Comparison of ENCODE assay signal across 26 cellular contexts in genomic region chr5:1100652-1101574, GRCh38. TPM values are rescaled to one million over a fixed set of nuclear protein-coding genes. Genes with fewer than 3 reads are reported as not detected.
DNase-seq lines count a peak whose midpoint lies in the region; ATAC-seq, FAIRE-seq and TF ChIP-seq lines count a peak whose summit lies in the region.
"Had no signal": no experiment of that assay in that cellular context is flagged by ENCODE, and none has a peak within 500 bp of the region (broad histone marks: within the 10 kb centered on the region; RNA-seq: fewer than 3 reads in every experiment).

No MANE protein-coding gene starts in this region.

- TF ChIP-seq CTCF in GM23338 (conservative IDR thresholded peaks at IDR 0.05; ENCODE audit: low read depth in 2 of 2) (no peak), K562 (IDR thresholded peaks at IDR 0.05 in 2 of 3, conservative IDR thresholded peaks at IDR 0.05 in 1 of 3; ENCODE audit: insufficient read depth in 2 of 3, low read depth in 1 of 3, low read length in 3 of 3) (no peak)

- H3K27ac ChIP-seq in CD4-positive, CD25-positive, alpha-beta regulatory T cell (ENCODE audit: insufficient read depth, low read length, poor library complexity, severe bottlenecking): no peak overlapping the region
- H3K27ac ChIP-seq in GM23338 (ENCODE audit: low read depth) (peak overlapping the region; percentile 89; the same call in 1 of the 2 replicates), K562 (ENCODE audit: extremely low read depth, low read depth, low read length) (no peak overlapping the region), mesodermal cell (ENCODE audit: low read depth, low read length, severe bottlenecking) (peak overlapping the region; percentile 93)
- H3K27ac ChIP-seq: epithelial cell of prostate, VCaP had no signal

- no peaks in the 10 kb centered on the region for H3K9me1 ChIP-seq in K562 (ENCODE audit: control insufficient read depth, insufficient read depth, low read length)

- H3K9ac ChIP-seq in K562 (ENCODE audit: insufficient read depth in 1 of 2, low read depth in 2 of 2, low read length in 2 of 2): peak overlapping the region in 1 of 2 experiments; percentile 48; a peak in 1 of 4 replicates

- peak overlapping the region; percentile 51; the same call in 1 of the 2 replicates for H3K4me2 ChIP-seq in GM23338
- no peak overlapping the region for H3K4me2 ChIP-seq in K562 (ENCODE audit: insufficient read depth, low read length)

- H3F3A ChIP-seq in GM23338 (replicated peaks; ENCODE audit: low read depth): 0 out of 2 replicates have a peak, but pooled peaks cover 7% of the 10 kb centered on the region

- 39% methylated on average over 27 of the region's 34 CpGs for WGBS in K562 (ENCODE audit: insufficient coverage, low coverage, missing lambda C conversion rate)
- WGBS in mesodermal cell (ENCODE audit: insufficient coverage in 2 of 2), 2 experiments: 77 to 82% methylated on average over 26 to 31 of the region's 34 CpGs

- H3K4me3 ChIP-seq in CD4-positive, CD25-positive, alpha-beta regulatory T cell (ENCODE audit: low read depth, low read length): no peak overlapping the region
- H3K4me3 ChIP-seq in GM23338: no peak overlapping the region
- H3K4me3 ChIP-seq in K562: no peak overlapping the region
- no peak overlapping the region for H3K4me3 ChIP-seq in mesodermal cell (ENCODE audit: extremely low read depth, insufficient read depth, low read length, poor library complexity, severe bottlenecking)

- no peak for ATAC-seq in CD4-positive, CD25-positive, alpha-beta regulatory T cell (ENCODE audit: low read depth in 2 of 2)
- ATAC-seq in GM23338 (peak; percentile 20), K562 (no peak), GM21515 (IDR thresholded peaks at IDR 0.05; ENCODE audit: unreplicated experiment) (no peak), GM21723 (IDR thresholded peaks at IDR 0.05; ENCODE audit: unreplicated experiment) (no peak)

- peak overlapping the region in 2 of 3 donors; percentile 31 to 48 for H3K27ac Mint-ChIP-seq in CD4-positive, CD25-positive, alpha-beta regulatory T cell
- no peak overlapping the region for H3K27ac Mint-ChIP-seq in GM23338
- H3K27ac Mint-ChIP-seq: activated CD4-positive, alpha-beta memory T cell treated with anti-CD3 and anti-CD28 coated beads, Interleukin-2, amount 10 ng/mL, durations not matched to agents 7 days and 5 days; activated naive CD4-positive, alpha-beta T cell treated with anti-CD3 and anti-CD28 coated beads for 36 hours had no signal

- H3K4me1 Mint-ChIP-seq in CD4-positive, CD25-positive, alpha-beta regulatory T cell: peaks cover 0 to 80% (median 10%) of the 10 kb centered on the region in 4 donors
- peaks cover 72% of the 10 kb centered on the region for H3K4me1 Mint-ChIP-seq in GM23338

- no peak overlapping the region for H3K4me3 Mint-ChIP-seq in CD4-positive, CD25-positive, alpha-beta regulatory T cell
- H3K4me3 Mint-ChIP-seq in GM23338: no peak overlapping the region
- H3K4me3 Mint-ChIP-seq: activated CD4-positive, alpha-beta memory T cell treated with anti-CD3 and anti-CD28 coated beads, Interleukin-2, amount 10 ng/mL, durations not matched to agents 7 days and 5 days; activated naive CD4-positive, alpha-beta T cell treated with anti-CD3 and anti-CD28 coated beads for 36 hours had no signal

- FAIRE-seq in K562 (lab: Jason Lieb, UNC): no peak
- FAIRE-seq in RCC 7860 (lab: Jason Lieb, UNC): no peak
- FAIRE-seq: urothelium cell line had no signal

- POLR2A ChIA-PET in K562 (lab: Yijun Ruan, JAX): interaction anchor here (0.6 to 0.8 kb wide), 2 partner anchors 13 to 36 kb away, joined by 3 read pairs; no protein-coding TSS in a partner anchor

- no peak for DNase-seq in CD4-positive, CD25-positive, alpha-beta regulatory T cell
- peak; percentile 49 for DNase-seq in GM23338 (ENCODE audit: low spot score)
- DNase-seq in K562 (ENCODE audit: extremely low read depth in 1 of 4, low spot score in 3 of 4): no peak
- DNase-seq in NCI-H774 (lab: John Stamatoyannopoulos, UW): no peak
- DNase-seq in RCC 7860 (ENCODE audit: low spot score): no peak
- DNase-seq: activated CD4-positive, alpha-beta memory T cell treated with anti-CD3 and anti-CD28 coated beads, Interleukin-2, amount 10 ng/mL, durations not matched to agents 7 days and 5 days; activated naive CD4-positive, alpha-beta T cell treated with anti-CD3 and anti-CD28 coated beads for 36 hours; anterior cingulate cortex; Calu3; dorsolateral prefrontal cortex; EL; hypothalamus; NCI-H1694 treated with DMSO at 0.1 percent for 48 hours; NCI-H2227 treated with DMSO at 0.1 percent for 48 hours; NCI-H82; stimulated activated CD4-positive, alpha-beta T cell treated with anti-CD3 and anti-CD28 coated beads, Interleukin-15, amount 100 ng/mL, for 24 hours; substantia nigra; T-helper 2 cell had no signal

- CTCF ChIA-PET in K562 (lab: Yijun Ruan, JAX; ENCODE audit: low intra/inter-chr PET ratio): no interaction called here

- H3K9me3 Mint-ChIP-seq in CD4-positive, CD25-positive, alpha-beta regulatory T cell: peaks cover 0 to 2% (median 0%) of the 10 kb centered on the region in 7 donors
- no peaks in the 10 kb centered on the region for H3K9me3 Mint-ChIP-seq in GM23338
- H3K9me3 Mint-ChIP-seq: activated CD4-positive, alpha-beta memory T cell treated with anti-CD3 and anti-CD28 coated beads, Interleukin-2, amount 10 ng/mL, durations not matched to agents 7 days and 5 days; activated naive CD4-positive, alpha-beta T cell treated with anti-CD3 and anti-CD28 coated beads for 36 hours; central memory CD8-positive, alpha-beta T cell; mesothelial cell of epicardium had no signal

- in situ Hi-C loops in K562 (cut with MboI): no loop called here

- no peaks in the 10 kb centered on the region for H3K27me3 Mint-ChIP-seq in CD4-positive, CD25-positive, alpha-beta regulatory T cell
- peaks cover 16% of the 10 kb centered on the region for H3K27me3 Mint-ChIP-seq in GM23338 (ENCODE audit: insufficient read depth, low read depth, poor library complexity)
- H3K27me3 Mint-ChIP-seq: activated CD4-positive, alpha-beta memory T cell treated with anti-CD3 and anti-CD28 coated beads, Interleukin-2, amount 10 ng/mL, durations not matched to agents 7 days and 5 days; central memory CD8-positive, alpha-beta T cell had no signal

- no peak for TF ChIP-seq POLR2A in K562 (conservative IDR thresholded peaks at IDR 0.05)

- H3K4me1 ChIP-seq in CD4-positive, CD25-positive, alpha-beta regulatory T cell (ENCODE audit: control insufficient read depth, insufficient read depth, low read length, poor library complexity, severe bottlenecking): peaks cover 60% of the 10 kb centered on the region
- H3K4me1 ChIP-seq in GM23338 (ENCODE audit: insufficient read depth) (peaks cover 48% of the 10 kb centered on the region), K562 (replicated peaks in 1 of 2; ENCODE audit: control insufficient read depth in 2 of 2, insufficient read depth in 2 of 2, low read length in 2 of 2) (peaks cover 36 to 88% of the 10 kb centered on the region in 2 experiments; a peak in 4 of 5 replicates), mesodermal cell (ENCODE audit: control insufficient read depth, insufficient read depth, low read length, poor library complexity, severe bottlenecking) (peaks cover 55% of the 10 kb centered on the region)

- intact Hi-C loops in K562 (cut with micrococcal nuclease): no loop called here

- TF ChIP-seq RAD21 in K562 (CRISPR knock-in tag; conservative IDR thresholded peaks at IDR 0.05 in 1 of 2, IDR thresholded peaks at IDR 0.05 in 1 of 2): no peak

- no peaks in the 10 kb centered on the region for H3K9me2 ChIP-seq in GM23338 (ENCODE audit: insufficient read depth)

- H3K36me3 Mint-ChIP-seq in CD4-positive, CD25-positive, alpha-beta regulatory T cell: peaks cover 16% of the 10 kb centered on the region
- H3K36me3 Mint-ChIP-seq in GM23338 (ENCODE audit: low read depth): peaks cover 12% of the 10 kb centered on the region
- H3K36me3 Mint-ChIP-seq: mesothelial cell of epicardium had no signal

- H3K27me3 ChIP-seq in CD4-positive, CD25-positive, alpha-beta regulatory T cell (ENCODE audit: control insufficient read depth, insufficient read depth, low read length): no peaks in the 10 kb centered on the region
- H3K27me3 ChIP-seq in GM23338 (ENCODE audit: insufficient read depth): no peaks in the 10 kb centered on the region
- H3K27me3 ChIP-seq in K562 (ENCODE audit: control insufficient read depth in 2 of 2, insufficient read depth in 2 of 2, low read length in 2 of 2): peaks cover 9 to 32% of the 10 kb centered on the region in 2 experiments; a peak in 4 of 5 replicates
- H3K27me3 ChIP-seq: dorsolateral prefrontal cortex had no signal

- H2AFZ ChIP-seq in GM23338: no peak overlapping the region
- no peak overlapping the region for H2AFZ ChIP-seq in K562 (ENCODE audit: low read depth, low read length)

- peaks cover 83% of the 10 kb centered on the region for H3K79me2 ChIP-seq in GM23338 (replicated peaks; ENCODE audit: insufficient read depth)
- no peaks in the 10 kb centered on the region for H3K79me2 ChIP-seq in K562 (ENCODE audit: control insufficient read depth, insufficient read depth, low read length)

- H3K36me3 ChIP-seq in CD4-positive, CD25-positive, alpha-beta regulatory T cell (ENCODE audit: control insufficient read depth, insufficient read depth, low read length): peaks cover 2% of the 10 kb centered on the region
- H3K36me3 ChIP-seq in GM23338 (ENCODE audit: insufficient read depth): no peaks in the 10 kb centered on the region
- H3K36me3 ChIP-seq in K562 (ENCODE audit: control insufficient read depth, insufficient read depth, low read length): no peaks in the 10 kb centered on the region
- H3K36me3 ChIP-seq in mesodermal cell (ENCODE audit: control insufficient read depth, insufficient read depth, low read length): peaks cover under 1% of the 10 kb centered on the region

- no peak for TF ChIP-seq EP300 in K562 (IDR thresholded peaks at IDR 0.05; ENCODE audit: low read length)

- no peaks in the 10 kb centered on the region for H3K9me3 ChIP-seq in CD4-positive, CD25-positive, alpha-beta regulatory T cell (ENCODE audit: control insufficient read depth in 2 of 2, low read length in 2 of 2)
- no peaks in the 10 kb centered on the region for H3K9me3 ChIP-seq in K562 (replicated peaks; ENCODE audit: control insufficient read depth, insufficient read depth, low read depth, low read length)
- H3K9me3 ChIP-seq in mesodermal cell (ENCODE audit: control insufficient read depth, low read length): no peaks in the 10 kb centered on the region

- no TSS peak for BruUV-seq in K562 (replicated peaks; lab: Mats Ljungman, UMichigan)

- peaks cover 4% of the 10 kb centered on the region; the same call in 1 of the 2 replicates for H4K20me1 ChIP-seq in GM23338 (replicated peaks; ENCODE audit: insufficient read depth)
- H4K20me1 ChIP-seq in K562 (replicated peaks; ENCODE audit: control insufficient read depth, insufficient read depth, low read length): peaks cover 30% of the 10 kb centered on the region

RNA-seq across cellular contexts. Expression of gene SLC12A7, which starts 10.9 kb away (rescaled TPM):
- total RNA-seq in CD4-positive, CD25-positive, alpha-beta regulatory T cell: 10.9 TPM
- polyA plus RNA-seq in CD4-positive, CD25-positive, alpha-beta regulatory T cell: 10 to 100 TPM in 1 of 4 donors, 1 to 10 TPM in 3; 2.2 to 16.0 (median 6.8) TPM
- 32.2 TPM in 2 replicates for total RNA-seq in GM23338 (2014; rRNA removed; shearing (Covaris generic))
- 7.4 TPM in 2 replicates for polyA plus RNA-seq in GM23338 (2016; fragmentation: Nextera tagmentation; extraction: Ambion mirVana)
- 13.6 and 46.2 TPM in 2 replicates for total RNA-seq in K562 (2011; cell fraction: chromatin; rRNA removed; ENCODE audit: low replicate concordance)
- total RNA-seq in K562 (2011; cell fraction: nucleolus; rRNA removed): 15.9 and 26.2 TPM in 2 replicates
- 8.9 and 10.9 TPM in 2 replicates for total RNA-seq in K562 (2011; cell fraction: nucleoplasm; rRNA removed)
- 1.1 and 1.3 TPM in 2 replicates for total RNA-seq in K562 (2014; rRNA removed)
- total RNA-seq in K562 (2014; rRNA removed; fragmentation: Illumina TruSeq; extraction: Trizol): 0.11 and 0.22 TPM in 2 replicates
- 0.51 and 0.53 TPM in 2 replicates for total RNA-seq in K562 (2015; rRNA removed; fragmentation: Illumina TruSeq; extraction: Trizol)
- total RNA-seq in K562 (2021): 1.8 and 1.9 TPM in 2 replicates
- polyA plus RNA-seq in K562 (2011; rRNA removed): 3.1 and 15.7 TPM in 2 replicates
- polyA plus RNA-seq in K562 (2011; cell fraction: cytosol; rRNA removed): 5.3 and 11.3 TPM in 2 replicates
- polyA plus RNA-seq in K562 (2011; cell fraction: nucleus; rRNA removed): 55.8 and 115 TPM in 2 replicates
- 1.2 and 3.8 TPM in 2 replicates for polyA plus RNA-seq in K562 (2012)
- 0.56 and 0.83 TPM in 2 replicates for polyA plus RNA-seq in K562 (2014; fragmentation: Illumina TruSeq; extraction: Trizol)
- under 1 TPM; 0.01 to 0.04 TPM for polyA plus RNA-seq in K562 (2014; fragmentation: Nextera tagmentation; extraction: Ambion mirVana)
- 0.73 and 1.0 TPM in 2 replicates for polyA plus RNA-seq in K562 (2014; rRNA removed)
- 2.5 and 9.1 TPM in 2 replicates for polyA minus RNA-seq in K562 (2011; rRNA and poly(A)+ RNA removed)
- 5.9 and 21.7 TPM in 2 replicates for polyA minus RNA-seq in K562 (2011; cell fraction: cytosol; rRNA and poly(A)+ RNA removed)
- polyA minus RNA-seq in K562 (2011; cell fraction: nucleus; rRNA and poly(A)+ RNA removed): 13.1 and 36.8 TPM in 2 replicates
- polyA plus RNA-seq in mesodermal cell (2013, experiment 1 of 2): 29.5 TPM
- 27.8 TPM for polyA plus RNA-seq in mesodermal cell (2013, experiment 2 of 2)

Comparison
In these comparisons a context has a peak if more than half of its experiments do, and no peak if none do; other contexts are left out.
1. H3K27ac ChIP-seq: peak in GM23338 (single experiment) and mesodermal cell (single experiment); none in CD4-positive, CD25-positive, alpha-beta regulatory T cell (single experiment) and K562 (single experiment).